ENCODE assay signal across 16 cellular contexts in genomic region chr3:61612211-61612995, GRCh38. TPM values are rescaled to one million over a fixed set of nuclear protein-coding genes. Genes with fewer than 3 reads are reported as not detected.
DNase-seq lines count a peak whose midpoint lies in the region; ATAC-seq and TF ChIP-seq lines count a peak whose summit lies in the region.
"Had no signal": no experiment of that assay in that cellular context is flagged by ENCODE, and none has a peak within 500 bp of the region (broad histone marks: within the 10 kb centered on the region; RNA-seq: fewer than 3 reads in every experiment).

No MANE protein-coding gene starts in this region.

- intact Hi-C loops in PC-9 (cut with micrococcal nuclease; ENCODE audit: unreplicated experiment), result loop anchor here (1.0 kb wide), 1 partner anchor 36 kb away; no protein-coding TSS in a partner anchor

- CTCF ChIA-PET in PC-9 (lab: Charles Lee), result no interaction called here

- no TSS peak for BruUV-seq in PC-9 (replicated peaks; lab: Mats Ljungman, UMichigan)

- TF ChIP-seq CTCF in PC-9 (conservative IDR thresholded peaks at IDR 0.05) (no peak), fibroblast of pulmonary artery (IDR thresholded peaks at IDR 0.05; ENCODE audit: low read length, missing control alignments) (no peak)

- H3K14ac ChIP-seq in trophoblast cell (ENCODE audit: low read length), result no peak overlapping the region

- H3K9me2 ChIP-seq in PC-9 (ENCODE audit: insufficient read depth), result no peaks in the 10 kb centered on the region

- no peak overlapping the region for H3K9ac ChIP-seq in trophoblast cell (ENCODE audit: low read length)

- no peak for ATAC-seq in activated CD4-positive, CD25-positive, alpha-beta regulatory T cell treated with anti-CD3 and anti-CD28 coated beads, Interleukin-2, amount 50 U/mL, for 24 hours
- no peak for ATAC-seq in GM21528 (IDR thresholded peaks at IDR 0.05; ENCODE audit: low FRiP score, unreplicated experiment)

- H2BK120ac ChIP-seq in trophoblast cell (ENCODE audit: insufficient read depth, low read length, poor library complexity), result no peak overlapping the region

- H3K79me2 ChIP-seq in PC-9 (ENCODE audit: low read depth) (no peaks in the 10 kb centered on the region), trophoblast cell (ENCODE audit: control insufficient read depth, insufficient read depth, low read length, poor library complexity) (no peaks in the 10 kb centered on the region)

- peak; percentile 42 for DNase-seq in ELF-1 (ENCODE audit: low read depth, low spot score)
- peak; percentile 13 to 76 for DNase-seq in PC-9
- peak; percentile 36 for DNase-seq in fibroblast of pulmonary artery (ENCODE audit: low read depth)
- peak; percentile 40 to 79 for DNase-seq in trophoblast cell
- DNase-seq in NOMO-1 (lab: John Stamatoyannopoulos, UW; ENCODE audit: unreplicated experiment in 2 of 2), result no peak
- no peak for DNase-seq in COLO668 (lab: John Stamatoyannopoulos, UW; ENCODE audit: unreplicated experiment)
- DNase-seq: activated CD4-positive, alpha-beta T cell treated with anti-CD3 and anti-CD28 coated beads, Interleukin-2, amount 50 U/mL, for 4 hours; activated naive CD4-positive, alpha-beta T cell treated with Interleukin-2 at 50 U/mL for 16 hours; activated T-cell treated with anti-CD3 and anti-CD28 coated beads for 4 hours; aorta; Calu3; NCI-H146; SW 1271 had no signal

- WGBS in trophoblast cell (ENCODE audit: extremely low coverage, insufficient coverage, insufficient read length), result no CpG with 5 or more reads among the region's 9 CpGs

- H3K4me1 ChIP-seq in PC-9 (replicated peaks; ENCODE audit: insufficient read depth), result no peaks in the 10 kb centered on the region
- H3K4me1 ChIP-seq in trophoblast cell (ENCODE audit: control insufficient read depth in 1 of 2, insufficient read depth in 2 of 2, low read length in 2 of 2), result peaks cover 3 to 5% of the 10 kb centered on the region in 2 experiments

- H3F3A ChIP-seq in PC-9 (ENCODE audit: insufficient read depth, low read depth), result 0 out of 2 replicates have a peak, but pooled peaks cover 3% of the 10 kb centered on the region

- H2AK5ac ChIP-seq in trophoblast cell (ENCODE audit: low read length), result no peak overlapping the region

- H3K4me3 ChIP-seq in PC-9, result no peak overlapping the region
- H3K4me3 ChIP-seq in fibroblast of pulmonary artery (replicated peaks; ENCODE audit: low read depth, low read length), result no peak overlapping the region
- H3K4me3 ChIP-seq in trophoblast cell (ENCODE audit: low read depth, low read length), result no peak overlapping the region
- H3K4me3 ChIP-seq: coronary artery had no signal

- no peak overlapping the region for H4K8ac ChIP-seq in trophoblast cell (ENCODE audit: low read depth, low read length)

- H3K27ac ChIP-seq in PC-9 (no peak overlapping the region), trophoblast cell (ENCODE audit: low read depth, low read length) (no peak overlapping the region)
- H3K27ac ChIP-seq: coronary artery had no signal

- no peak overlapping the region for H4K12ac ChIP-seq in trophoblast cell (ENCODE audit: low read depth, low read length)

- H4K91ac ChIP-seq in trophoblast cell (ENCODE audit: low read depth, low read length), result no peak overlapping the region

- H3K4me2 ChIP-seq in PC-9 (no peak overlapping the region), trophoblast cell (ENCODE audit: low read length) (no peak overlapping the region)

- POLR2A ChIA-PET in PC-9 (lab: Charles Lee; ENCODE audit: unreplicated experiment), result no interaction called here

- no peaks in the 10 kb centered on the region for H3K79me1 ChIP-seq in trophoblast cell (ENCODE audit: low read length)

- H3K9me3 ChIP-seq in PC-9 (ENCODE audit: insufficient read depth, low read depth) (no peaks in the 10 kb centered on the region), trophoblast cell (ENCODE audit: insufficient read depth, low read depth, low read length) (no peaks in the 10 kb centered on the region)

- H3K4ac ChIP-seq in trophoblast cell (ENCODE audit: low read depth, low read length), result no peak overlapping the region

- H3K27me3 ChIP-seq in PC-9 (ENCODE audit: insufficient read depth, low read depth) (no peaks in the 10 kb centered on the region), trophoblast cell (ENCODE audit: insufficient read depth, low read length) (no peaks in the 10 kb centered on the region)

- H3K36me3 ChIP-seq in PC-9 (ENCODE audit: low read depth) (no peaks in the 10 kb centered on the region), trophoblast cell (ENCODE audit: control insufficient read depth in 1 of 2, insufficient read depth in 2 of 2, low read length in 2 of 2) (no peaks in the 10 kb centered on the region)

- no peak overlapping the region for H2AFZ ChIP-seq in PC-9
- H2AFZ ChIP-seq in trophoblast cell (ENCODE audit: insufficient read depth, low read length, poor library complexity), result no peak overlapping the region

- no peak overlapping the region for H3K18ac ChIP-seq in trophoblast cell (ENCODE audit: low read length)

- no peak overlapping the region for H2BK5ac ChIP-seq in trophoblast cell (ENCODE audit: low read depth, low read length, poor library complexity)

- no peaks in the 10 kb centered on the region for H4K20me1 ChIP-seq in PC-9 (ENCODE audit: insufficient read depth)

- no peak overlapping the region for H2BK12ac ChIP-seq in trophoblast cell (ENCODE audit: low read length)

- H3K23ac ChIP-seq in trophoblast cell (ENCODE audit: low read length), result no peak overlapping the region

RNA-seq across cellular contexts. Expression of gene PTPRG, which starts 51.0 kb away (rescaled TPM):
- total RNA-seq in PC-9 (2021), result 22.0 and 32.9 TPM in 2 replicates
- polyA plus RNA-seq in trophoblast cell (2013), result 11.0 and 11.9 TPM in 2 replicates

Comparison
In these comparisons a context has a peak if more than half of its experiments do, and no peak if none do; other contexts are left out.
1. DNase-seq: peak in ELF-1 (single experiment), PC-9 (2 of 2), fibroblast of pulmonary artery (single experiment) and trophoblast cell (2 of 2); none in NOMO-1 (0 of 2) and COLO668 (single experiment).